In the genomic region with DNA sequence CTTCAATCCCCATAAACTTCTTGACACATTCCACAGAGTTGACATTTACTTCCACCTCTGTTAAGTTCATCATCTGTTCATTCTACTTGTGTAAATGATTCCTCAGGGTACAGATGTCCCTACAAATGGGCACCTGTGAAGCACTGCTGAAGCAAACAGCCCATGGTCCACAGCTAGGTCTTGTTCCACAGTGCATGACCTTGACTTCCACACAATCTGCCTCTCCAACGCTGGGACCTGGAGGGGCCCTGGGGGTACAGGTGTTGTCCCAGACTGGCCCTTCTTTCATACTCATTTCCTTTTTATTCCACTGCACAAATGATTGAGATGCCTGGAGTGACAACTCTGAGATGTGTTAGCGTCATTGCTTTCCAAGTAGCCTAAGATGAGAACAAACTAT, we compare ENCODE assay signal across 24 cellular contexts. TPM values are rescaled to one million over a fixed set of nuclear protein-coding genes. Genes with fewer than 3 reads are reported as not detected.
"Had no signal": no experiment of that assay in that cellular context is flagged by ENCODE, and none has a peak within 500 bp of the region (broad histone marks: within the 10 kb centered on the region; RNA-seq: fewer than 3 reads in every experiment).

No MANE protein-coding gene starts in this region.

- H3K4me3 ChIP-seq: adrenal gland, body of pancreas, breast epithelium, MG63, SJSA1 had no signal

- H3K4me2 ChIP-seq: SK-N-SH had no signal

- ATAC-seq: activated CD8-positive, alpha-beta T cell treated with anti-CD3 and anti-CD28 coated beads, Interleukin-2, amount 10 ng/mL, durations not matched to agents 7 days and 5 days; activated naive CD4-positive, alpha-beta T cell treated with anti-CD3 and anti-CD28 coated beads, Interleukin-2, amount 50 U/mL, for 72 hours; body of pancreas; Panc1 had no signal

- H3K4me1 ChIP-seq: adrenal gland had no signal

- H3K36me3 ChIP-seq: adrenal gland, breast epithelium, SJSA1 had no signal

- H3K27me3 ChIP-seq: adrenal gland, body of pancreas, breast epithelium, MG63, SJSA1 had no signal

- DNase-seq: activated CD4-positive, alpha-beta T cell treated with anti-CD3 and anti-CD28 coated beads, Interleukin-2, amount 10 ng/mL, durations not matched to agents 24 days and 14 days; activated CD4-positive, alpha-beta T cell treated with anti-CD3 and anti-CD28 coated beads, Interleukin-2, amount 50 U/mL, for 48 hours; activated CD8-positive, alpha-beta T cell treated with anti-CD3 and anti-CD28 coated beads, Interleukin-2, amount 10 ng/mL, durations not matched to agents 7 days and 5 days; activated gamma-delta T cell; activated naive CD4-positive, alpha-beta T cell treated with anti-CD3 and anti-CD28 coated beads for 36 hours; activated T-cell treated with anti-CD3 and anti-CD28 coated beads, Interleukin-2, amount 50 U/mL, for 24 hours; adrenal gland; body of pancreas; caudate nucleus; MG63; NCI-H1048; NCI-H1436 treated with DMSO at 0.1 percent for 48 hours; NCI-H1694 treated with DMSO at 0.1 percent for 48 hours; NCI-H2029; NCI-H345; NCI-H524 treated with DMSO at 0.1 percent for 48 hours; SHP77 treated with DMSO at 0.1 percent for 48 hours; SK-N-SH had no signal

- H3K9ac ChIP-seq: SK-N-SH had no signal

- H3K27ac ChIP-seq: adrenal gland, body of pancreas, breast epithelium, SJSA1 had no signal

- H3K9me3 ChIP-seq: adrenal gland, body of pancreas, breast epithelium, MG63, SJSA1, SK-N-SH had no signal

RNA-seq across cellular contexts. Expression of a gene that starts 31.3 kb away (rescaled TPM):
- total RNA-seq: activated CD4-positive, alpha-beta T cell treated with anti-CD3 and anti-CD28 coated beads, Interleukin-2, amount 10 ng/mL, durations not matched to agents 24 days and 14 days; activated CD8-positive, alpha-beta T cell treated with anti-CD3 and anti-CD28 coated beads, Interleukin-2, amount 10 ng/mL, durations not matched to agents 7 days and 5 days; activated naive CD4-positive, alpha-beta T cell treated with anti-CD3 and anti-CD28 coated beads for 36 hours; activated naive CD4-positive, alpha-beta T cell treated with anti-CD3 and anti-CD28 coated beads, Interleukin-2, amount 50 U/mL, for 72 hours; activated T-helper 2 cell treated with anti-CD3 and anti-CD28 coated beads, Interferon-gamma antibody, Interleukin-2, Interleukin-4, amounts not matched to agents 10 μg/mL and 5 μg/mL and 100 μg/mL, durations not matched to agents 14 hours and 24 hours and 36 hours; NCI-H460 had no signal
- polyA plus RNA-seq: SK-N-SH had no signal
